ENCODE assay signal across 1 cellular context in the genomic region with DNA sequence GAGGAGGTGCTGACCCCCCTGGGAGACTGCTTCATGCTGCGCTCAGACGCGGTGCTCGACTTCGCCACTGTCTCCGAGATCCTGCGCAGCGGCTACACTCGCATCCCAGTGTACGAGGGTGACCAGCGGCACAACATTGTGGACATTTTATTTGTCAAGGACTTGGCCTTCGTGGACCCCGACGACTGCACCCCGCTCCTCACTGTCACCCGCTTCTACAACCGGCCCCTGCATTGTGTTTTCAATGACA.
TF ChIP-seq lines count a peak whose summit lies in the region.

No MANE protein-coding gene starts in this region.

TF ChIP-seq in WTC11, 78 proteins besides CTCF, POLR2A, EP300 and RAD21 (continued from another document):
- TF ChIP-seq, protein P1, sequence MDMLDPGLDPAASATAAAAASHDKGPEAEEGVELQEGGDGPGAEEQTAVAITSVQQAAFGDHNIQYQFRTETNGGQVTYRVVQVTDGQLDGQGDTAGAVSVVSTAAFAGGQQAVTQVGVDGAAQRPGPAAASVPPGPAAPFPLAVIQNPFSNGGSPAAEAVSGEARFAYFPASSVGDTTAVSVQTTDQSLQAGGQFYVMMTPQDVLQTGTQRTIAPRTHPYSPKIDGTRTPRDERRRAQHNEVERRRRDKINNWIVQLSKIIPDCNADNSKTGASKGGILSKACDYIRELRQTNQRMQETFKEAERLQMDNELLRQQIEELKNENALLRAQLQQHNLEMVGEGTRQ (CRISPR knock-in tag; IDR thresholded peaks at IDR 0.05) = no peak
- no peak for TF ChIP-seq CREM (CRISPR knock-in tag; IDR thresholded peaks at IDR 0.05)
- TF ChIP-seq SOX15 (CRISPR knock-in tag; IDR thresholded peaks at IDR 0.05) = no peak
- TF ChIP-seq, protein P2, sequence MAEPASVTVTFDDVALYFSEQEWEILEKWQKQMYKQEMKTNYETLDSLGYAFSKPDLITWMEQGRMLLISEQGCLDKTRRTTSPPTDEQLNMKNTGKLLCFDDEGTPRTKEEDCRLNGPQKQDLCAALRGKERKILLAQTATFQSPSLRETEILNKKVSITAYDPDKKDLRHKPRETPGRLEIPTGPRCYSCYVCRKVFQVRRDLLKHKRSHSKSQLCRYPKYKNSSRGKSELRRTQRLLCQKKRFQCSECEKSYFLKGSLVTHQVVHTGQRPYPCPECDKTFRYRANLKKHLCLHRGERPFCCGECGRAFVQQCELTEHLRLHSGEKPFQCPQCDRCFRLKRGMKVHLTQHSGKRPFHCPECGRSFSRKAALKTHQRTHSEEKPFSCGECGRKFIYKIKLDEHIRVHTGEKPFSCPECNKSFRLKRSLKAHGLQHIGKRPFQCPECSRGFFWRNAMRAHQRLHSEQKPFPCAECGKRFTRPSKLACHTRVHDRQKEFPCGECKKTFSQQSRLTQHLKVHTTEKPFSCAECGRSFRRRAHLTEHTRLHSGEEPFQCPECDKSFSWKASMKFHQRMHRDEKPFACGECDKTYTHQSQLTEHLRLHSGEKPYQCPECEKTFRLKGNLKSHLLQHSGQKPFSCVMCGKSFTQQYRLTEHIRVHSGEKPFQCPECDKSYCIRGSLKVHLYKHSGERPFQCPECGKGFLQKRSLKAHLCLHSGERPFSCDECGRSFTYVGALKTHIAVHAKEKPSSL (CRISPR knock-in tag; conservative IDR thresholded peaks at IDR 0.05) = no peak
- TF ChIP-seq, protein P3, sequence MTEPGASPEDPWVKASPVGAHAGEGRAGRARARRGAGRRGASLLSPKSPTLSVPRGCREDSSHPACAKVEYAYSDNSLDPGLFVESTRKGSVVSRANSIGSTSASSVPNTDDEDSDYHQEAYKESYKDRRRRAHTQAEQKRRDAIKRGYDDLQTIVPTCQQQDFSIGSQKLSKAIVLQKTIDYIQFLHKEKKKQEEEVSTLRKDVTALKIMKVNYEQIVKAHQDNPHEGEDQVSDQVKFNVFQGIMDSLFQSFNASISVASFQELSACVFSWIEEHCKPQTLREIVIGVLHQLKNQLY (CRISPR knock-in tag; IDR thresholded peaks at IDR 0.05) = no peak
- TF ChIP-seq, protein P4, sequence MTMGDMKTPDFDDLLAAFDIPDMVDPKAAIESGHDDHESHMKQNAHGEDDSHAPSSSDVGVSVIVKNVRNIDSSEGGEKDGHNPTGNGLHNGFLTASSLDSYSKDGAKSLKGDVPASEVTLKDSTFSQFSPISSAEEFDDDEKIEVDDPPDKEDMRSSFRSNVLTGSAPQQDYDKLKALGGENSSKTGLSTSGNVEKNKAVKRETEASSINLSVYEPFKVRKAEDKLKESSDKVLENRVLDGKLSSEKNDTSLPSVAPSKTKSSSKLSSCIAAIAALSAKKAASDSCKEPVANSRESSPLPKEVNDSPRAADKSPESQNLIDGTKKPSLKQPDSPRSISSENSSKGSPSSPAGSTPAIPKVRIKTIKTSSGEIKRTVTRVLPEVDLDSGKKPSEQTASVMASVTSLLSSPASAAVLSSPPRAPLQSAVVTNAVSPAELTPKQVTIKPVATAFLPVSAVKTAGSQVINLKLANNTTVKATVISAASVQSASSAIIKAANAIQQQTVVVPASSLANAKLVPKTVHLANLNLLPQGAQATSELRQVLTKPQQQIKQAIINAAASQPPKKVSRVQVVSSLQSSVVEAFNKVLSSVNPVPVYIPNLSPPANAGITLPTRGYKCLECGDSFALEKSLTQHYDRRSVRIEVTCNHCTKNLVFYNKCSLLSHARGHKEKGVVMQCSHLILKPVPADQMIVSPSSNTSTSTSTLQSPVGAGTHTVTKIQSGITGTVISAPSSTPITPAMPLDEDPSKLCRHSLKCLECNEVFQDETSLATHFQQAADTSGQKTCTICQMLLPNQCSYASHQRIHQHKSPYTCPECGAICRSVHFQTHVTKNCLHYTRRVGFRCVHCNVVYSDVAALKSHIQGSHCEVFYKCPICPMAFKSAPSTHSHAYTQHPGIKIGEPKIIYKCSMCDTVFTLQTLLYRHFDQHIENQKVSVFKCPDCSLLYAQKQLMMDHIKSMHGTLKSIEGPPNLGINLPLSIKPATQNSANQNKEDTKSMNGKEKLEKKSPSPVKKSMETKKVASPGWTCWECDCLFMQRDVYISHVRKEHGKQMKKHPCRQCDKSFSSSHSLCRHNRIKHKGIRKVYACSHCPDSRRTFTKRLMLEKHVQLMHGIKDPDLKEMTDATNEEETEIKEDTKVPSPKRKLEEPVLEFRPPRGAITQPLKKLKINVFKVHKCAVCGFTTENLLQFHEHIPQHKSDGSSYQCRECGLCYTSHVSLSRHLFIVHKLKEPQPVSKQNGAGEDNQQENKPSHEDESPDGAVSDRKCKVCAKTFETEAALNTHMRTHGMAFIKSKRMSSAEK (CRISPR knock-in tag; IDR thresholded peaks at IDR 0.05; ENCODE audit: borderline replicate concordance) = no peak
- TF ChIP-seq FOXK1 (CRISPR knock-in tag; IDR thresholded peaks at IDR 0.05) = no peak
- TF ChIP-seq ZNF138 (CRISPR knock-in tag; conservative IDR thresholded peaks at IDR 0.05) = no peak
- TF ChIP-seq, protein P5, sequence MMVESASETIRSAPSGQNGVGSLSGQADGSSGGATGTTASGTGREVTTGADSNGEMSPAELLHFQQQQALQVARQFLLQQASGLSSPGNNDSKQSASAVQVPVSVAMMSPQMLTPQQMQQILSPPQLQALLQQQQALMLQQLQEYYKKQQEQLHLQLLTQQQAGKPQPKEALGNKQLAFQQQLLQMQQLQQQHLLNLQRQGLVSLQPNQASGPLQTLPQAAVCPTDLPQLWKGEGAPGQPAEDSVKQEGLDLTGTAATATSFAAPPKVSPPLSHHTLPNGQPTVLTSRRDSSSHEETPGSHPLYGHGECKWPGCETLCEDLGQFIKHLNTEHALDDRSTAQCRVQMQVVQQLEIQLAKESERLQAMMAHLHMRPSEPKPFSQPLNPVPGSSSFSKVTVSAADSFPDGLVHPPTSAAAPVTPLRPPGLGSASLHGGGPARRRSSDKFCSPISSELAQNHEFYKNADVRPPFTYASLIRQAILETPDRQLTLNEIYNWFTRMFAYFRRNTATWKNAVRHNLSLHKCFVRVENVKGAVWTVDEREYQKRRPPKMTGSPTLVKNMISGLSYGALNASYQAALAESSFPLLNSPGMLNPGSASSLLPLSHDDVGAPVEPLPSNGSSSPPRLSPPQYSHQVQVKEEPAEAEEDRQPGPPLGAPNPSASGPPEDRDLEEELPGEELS (CRISPR knock-in tag; IDR thresholded peaks at IDR 0.05) = no peak
- no peak for TF ChIP-seq ZBTB21 (CRISPR knock-in tag; IDR thresholded peaks at IDR 0.05; ENCODE audit: borderline replicate concordance)
- no peak for TF ChIP-seq KAT7 (CRISPR knock-in tag; IDR thresholded peaks at IDR 0.05; ENCODE audit: borderline replicate concordance)
